Comparison of ENCODE assay signal across 9 cellular contexts in the genomic region with DNA sequence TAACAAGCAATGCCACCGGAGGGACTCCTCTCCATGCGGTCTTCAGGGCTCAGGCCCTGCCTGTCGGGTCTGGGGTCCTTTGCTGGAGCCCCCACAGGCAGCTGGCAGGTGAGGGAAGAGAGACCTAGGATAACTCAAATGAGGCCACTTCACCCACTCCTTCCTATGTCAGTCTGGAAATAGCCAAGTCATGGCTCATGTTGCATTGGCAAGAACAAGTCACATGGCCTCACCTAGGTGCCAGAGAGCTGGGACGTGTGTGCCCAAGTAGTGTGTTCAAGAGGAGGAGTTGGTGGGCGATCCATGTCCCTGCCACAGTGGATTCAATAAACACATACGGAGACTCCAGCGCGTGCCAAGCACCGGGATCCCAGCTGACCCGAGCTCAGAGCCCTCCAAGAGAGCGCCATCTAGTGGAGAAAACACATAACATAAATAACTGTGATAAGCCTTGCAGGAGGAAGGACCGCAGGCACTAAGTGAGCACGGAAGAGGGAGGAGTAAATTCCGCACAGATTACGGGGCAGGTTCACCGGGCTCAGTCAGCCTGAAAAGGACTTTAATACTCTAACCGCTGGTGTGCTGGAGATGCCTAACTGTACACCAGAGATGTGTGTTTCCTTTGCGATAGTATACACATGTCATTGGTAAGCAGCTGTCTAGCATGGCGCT.
A peak's percentile ranks its signal among the peaks of the same experiment; 100 is the strongest.
DNase-seq lines count a peak whose midpoint lies in the region; ATAC-seq, FAIRE-seq and TF ChIP-seq lines count a peak whose summit lies in the region.
"Had no signal": no experiment of that assay in that cellular context is flagged by ENCODE, and none has a peak within 500 bp of the region (broad histone marks: within the 10 kb centered on the region; RNA-seq: fewer than 3 reads in every experiment).

No MANE protein-coding gene starts in this region.

- no peak for TF ChIP-seq POLR2A in HepG2 (IDR thresholded peaks at IDR 0.05; ENCODE audit: insufficient read depth in 1 of 2, low read depth in 2 of 2, low read length in 2 of 2)

- peak; percentile 47 to 74 for TF ChIP-seq CTCF in brain (conservative IDR thresholded peaks at IDR 0.05)
- peak; percentile 82 for TF ChIP-seq CTCF in HepG2 (CRISPR knock-in tag; IDR thresholded peaks at IDR 0.05)

- H3K27me3 Mint-ChIP-seq in brain: peaks cover 3% of the 10 kb centered on the region

- H3K4me3 Mint-ChIP-seq in brain: no peak overlapping the region

- no peaks in the 10 kb centered on the region for H3K9me3 ChIP-seq in HepG2 (ENCODE audit: low read length)

- H3K36me3 ChIP-seq in HepG2 (replicated peaks in 1 of 2; ENCODE audit: control insufficient read depth in 1 of 2, insufficient read depth in 2 of 2, low read length in 2 of 2): no peaks in the 10 kb centered on the region

- H3K4me3 ChIP-seq in HepG2 (replicated peaks in 1 of 3; ENCODE audit: insufficient read depth in 1 of 3, low read depth in 2 of 3, low read length in 3 of 3): no peak overlapping the region

- 0 out of 2 replicates have a peak overlapping the region, but pooled peaks have one; percentile 1 for H3K4me2 ChIP-seq in HepG2 (ENCODE audit: low read depth, low read length)

- no peaks in the 10 kb centered on the region for H3K79me2 ChIP-seq in HepG2 (ENCODE audit: insufficient read depth, low read length)

- H3K9ac ChIP-seq in HepG2 (ENCODE audit: insufficient read depth, low read depth, low read length): no peak overlapping the region

- POLR2A ChIA-PET in HepG2 (lab: Yijun Ruan, JAX): no interaction called here

- H3K27ac Mint-ChIP-seq in brain: no peak overlapping the region

- in situ Hi-C loops in HepG2 (cut with HindIII; ENCODE audit: extremely low pct_ligation_motif_present, low pct_unique_long_range_greater_than_20kb): loop anchor here (25.0 kb wide), 1 partner anchor 246 kb away; no protein-coding TSS in a partner anchor

- ATAC-seq in HG03135 (IDR thresholded peaks at IDR 0.05; ENCODE audit: unreplicated experiment) (peak; percentile 91), HepG2 (peak; percentile 97)

- no peaks in the 10 kb centered on the region for H3K36me3 Mint-ChIP-seq in brain

- TF ChIP-seq EP300 in HepG2 (IDR thresholded peaks at IDR 0.05; ENCODE audit: low read depth in 2 of 2, low read length in 2 of 2) (no peak), HepG2 (CRISPR knock-in tag; IDR thresholded peaks at IDR 0.05; ENCODE audit: borderline replicate concordance) (no peak)

- no TSS peak for BruUV-seq in HepG2 (replicated peaks; lab: Mats Ljungman, UMichigan)

- no peaks in the 10 kb centered on the region for H4K20me1 ChIP-seq in HepG2 (ENCODE audit: insufficient read depth, low read length)

- FAIRE-seq in HepG2 (lab: Jason Lieb, UNC): peak; percentile 56
- FAIRE-seq: A204.1 had no signal

- intact Hi-C loops in HepG2 (cut with micrococcal nuclease; ENCODE audit: unreplicated experiment): loop anchor here (1.0 to 5.0 kb wide), 2 partner anchors 91 to 260 kb away; no protein-coding TSS in a partner anchor

- H3K9me3 Mint-ChIP-seq in brain: peaks cover 0 to 16% (median 9%) of the 10 kb centered on the region in 5 experiments

- no peak overlapping the region for H3K27ac ChIP-seq in HepG2 (ENCODE audit: extremely low read length, insufficient read depth, low read length)

- CTCF ChIA-PET in HepG2 (lab: Yijun Ruan, JAX; ENCODE audit: low intra/inter-chr PET ratio, low total read pairs): interaction anchor here (1.2 to 2.0 kb wide), 2 partner anchors 260 to 297 kb away, joined by 3 to 14 read pairs; no protein-coding TSS in a partner anchor

- H2AFZ ChIP-seq in HepG2 (ENCODE audit: low read length): no peak overlapping the region

- TF ChIP-seq RAD21 in HepG2 (CRISPR knock-in tag; IDR thresholded peaks at IDR 0.05): 0 out of 2 replicates have a peak, but pooled peaks have one; percentile 15

- peaks cover 30% of the 10 kb centered on the region for H3K4me1 Mint-ChIP-seq in brain

- DNase-seq in DMS153 treated with DMSO at 0.1 percent for 48 hours (lab: John Stamatoyannopoulos, UW; ENCODE audit: unreplicated experiment) (peak; percentile 18), DMS153 (lab: John Stamatoyannopoulos, UW) (no peak), GM19238 (ENCODE audit: insufficient read length, low spot score) (peak; percentile 19), NCI-H460 (ENCODE audit: extremely low read depth, low read depth) (peak; percentile 53), HepG2 (ENCODE audit: low spot score) (peak; percentile 63), T-helper 9 cell (no peak)

- H3K27me3 ChIP-seq in HepG2 (ENCODE audit: control insufficient read depth in 1 of 2, insufficient read depth in 2 of 2, low read length in 2 of 2): no peaks in the 10 kb centered on the region

- WGBS in HepG2 (ENCODE audit: low lambda C conversion rate): 7% methylated on average over 15 of the region's 19 CpGs

- H3K4me1 ChIP-seq in HepG2 (ENCODE audit: insufficient read depth, low read length): no peaks in the 10 kb centered on the region

TF ChIP-seq in HepG2, 621 proteins besides CTCF, POLR2A, EP300 and RAD21 (continues in another document):
- TF ChIP-seq STAT5B (CRISPR knock-in tag; IDR thresholded peaks at IDR 0.05) (no peak), ZNF441 (CRISPR knock-in tag; IDR thresholded peaks at IDR 0.05; ENCODE audit: borderline replicate concordance) (no peak), TARDBP (CRISPR knock-in tag; IDR thresholded peaks at IDR 0.05) (0 out of 2 replicates have a peak, but pooled peaks have one; percentile 27), ZNF251 (CRISPR knock-in tag; IDR thresholded peaks at IDR 0.05) (no peak), SIX4 (CRISPR knock-in tag; IDR thresholded peaks at IDR 0.05) (no peak), FOXK2 (IDR thresholded peaks at IDR 0.05) (no peak), ZIK1 (CRISPR knock-in tag; IDR thresholded peaks at IDR 0.05; ENCODE audit: borderline replicate concordance, low read depth) (no peak), REL (CRISPR knock-in tag; conservative IDR thresholded peaks at IDR 0.05) (no peak), GTF3A (CRISPR knock-in tag; conservative IDR thresholded peaks at IDR 0.05) (no peak), ZNF263 (CRISPR knock-in tag; IDR thresholded peaks at IDR 0.05) (peak; percentile 96), ARNTL (CRISPR knock-in tag; IDR thresholded peaks at IDR 0.05) (no peak), SMARCE1 (IDR thresholded peaks at IDR 0.05; ENCODE audit: borderline replicate concordance) (no peak), ZNF510 (CRISPR knock-in tag; IDR thresholded peaks at IDR 0.05; ENCODE audit: low read depth) (no peak), HCFC1 (IDR thresholded peaks at IDR 0.05; ENCODE audit: low read depth, low read length) (no peak), EEA1 (CRISPR knock-in tag; IDR thresholded peaks at IDR 0.05; ENCODE audit: borderline replicate concordance) (no peak), PRPF4 (IDR thresholded peaks at IDR 0.05; ENCODE audit: low read depth, low read length, poor library complexity, severe bottlenecking) (no peak), ZNF121 (CRISPR knock-in tag; IDR thresholded peaks at IDR 0.05) (peak; percentile 92), SMC3 (IDR thresholded peaks at IDR 0.05; ENCODE audit: low read length) (peak; percentile 35; the same call in 1 of the 2 replicates), IKZF1 (IDR thresholded peaks at IDR 0.05) (no peak), MEIS2 (CRISPR knock-in tag; IDR thresholded peaks at IDR 0.05) (no peak), ADNP (CRISPR knock-in tag; IDR thresholded peaks at IDR 0.05) (no peak), NONO (IDR thresholded peaks at IDR 0.05) (no peak), NONO (CRISPR knock-in tag; conservative IDR thresholded peaks at IDR 0.05) (0 out of 2 replicates have a peak, but pooled peaks have one; percentile 28), ZFAT (CRISPR knock-in tag; conservative IDR thresholded peaks at IDR 0.05) (no peak)
- TF ChIP-seq, protein P1, sequence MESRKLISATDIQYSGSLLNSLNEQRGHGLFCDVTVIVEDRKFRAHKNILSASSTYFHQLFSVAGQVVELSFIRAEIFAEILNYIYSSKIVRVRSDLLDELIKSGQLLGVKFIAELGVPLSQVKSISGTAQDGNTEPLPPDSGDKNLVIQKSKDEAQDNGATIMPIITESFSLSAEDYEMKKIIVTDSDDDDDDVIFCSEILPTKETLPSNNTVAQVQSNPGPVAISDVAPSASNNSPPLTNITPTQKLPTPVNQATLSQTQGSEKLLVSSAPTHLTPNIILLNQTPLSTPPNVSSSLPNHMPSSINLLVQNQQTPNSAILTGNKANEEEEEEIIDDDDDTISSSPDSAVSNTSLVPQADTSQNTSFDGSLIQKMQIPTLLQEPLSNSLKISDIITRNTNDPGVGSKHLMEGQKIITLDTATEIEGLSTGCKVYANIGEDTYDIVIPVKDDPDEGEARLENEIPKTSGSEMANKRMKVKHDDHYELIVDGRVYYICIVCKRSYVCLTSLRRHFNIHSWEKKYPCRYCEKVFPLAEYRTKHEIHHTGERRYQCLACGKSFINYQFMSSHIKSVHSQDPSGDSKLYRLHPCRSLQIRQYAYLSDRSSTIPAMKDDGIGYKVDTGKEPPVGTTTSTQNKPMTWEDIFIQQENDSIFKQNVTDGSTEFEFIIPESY (CRISPR knock-in tag; IDR thresholded peaks at IDR 0.05): no peak
- TF ChIP-seq, protein P2, sequence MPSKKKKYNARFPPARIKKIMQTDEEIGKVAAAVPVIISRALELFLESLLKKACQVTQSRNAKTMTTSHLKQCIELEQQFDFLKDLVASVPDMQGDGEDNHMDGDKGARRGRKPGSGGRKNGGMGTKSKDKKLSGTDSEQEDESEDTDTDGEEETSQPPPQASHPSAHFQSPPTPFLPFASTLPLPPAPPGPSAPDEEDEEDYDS (CRISPR knock-in tag; IDR thresholded peaks at IDR 0.05): no peak
- TF ChIP-seq, protein P3, sequence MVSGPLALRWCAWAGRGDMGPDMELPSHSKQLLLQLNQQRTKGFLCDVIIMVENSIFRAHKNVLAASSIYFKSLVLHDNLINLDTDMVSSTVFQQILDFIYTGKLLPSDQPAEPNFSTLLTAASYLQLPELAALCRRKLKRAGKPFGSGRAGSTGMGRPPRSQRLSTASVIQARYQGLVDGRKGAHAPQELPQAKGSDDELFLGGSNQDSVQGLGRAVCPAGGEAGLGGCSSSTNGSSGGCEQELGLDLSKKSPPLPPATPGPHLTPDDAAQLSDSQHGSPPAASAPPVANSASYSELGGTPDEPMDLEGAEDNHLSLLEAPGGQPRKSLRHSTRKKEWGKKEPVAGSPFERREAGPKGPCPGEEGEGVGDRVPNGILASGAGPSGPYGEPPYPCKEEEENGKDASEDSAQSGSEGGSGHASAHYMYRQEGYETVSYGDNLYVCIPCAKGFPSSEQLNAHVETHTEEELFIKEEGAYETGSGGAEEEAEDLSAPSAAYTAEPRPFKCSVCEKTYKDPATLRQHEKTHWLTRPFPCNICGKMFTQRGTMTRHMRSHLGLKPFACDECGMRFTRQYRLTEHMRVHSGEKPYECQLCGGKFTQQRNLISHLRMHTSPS (CRISPR knock-in tag; IDR thresholded peaks at IDR 0.05; ENCODE audit: low read depth): no peak

Comparison
In these comparisons a context has a peak if more than half of its experiments do, and no peak if none do; other contexts are left out.
1. DNase-seq: peak in DMS153 treated with DMSO at 0.1 percent for 48 hours (single experiment), GM19238 (single experiment), NCI-H460 (single experiment) and HepG2 (single experiment); none in DMS153 (single experiment) and T-helper 9 cell (single experiment).